11 cellular contexts compared by ENCODE assay signal in genomic region chr20:44970243-44970757, GRCh38. TPM values are rescaled to one million over a fixed set of nuclear protein-coding genes. Genes with fewer than 3 reads are reported as not detected.
DNase-seq lines count a peak whose midpoint lies in the region; ATAC-seq and TF ChIP-seq lines count a peak whose summit lies in the region.
"Had no signal": no experiment of that assay in that cellular context is flagged by ENCODE, and none has a peak within 500 bp of the region (broad histone marks: within the 10 kb centered on the region; RNA-seq: fewer than 3 reads in every experiment).

No MANE protein-coding gene starts in this region.

- H3K9me3 ChIP-seq in endodermal cell (ENCODE audit: control insufficient read depth, low read length), result no peaks in the 10 kb centered on the region
- H3K9me3 ChIP-seq: adrenal gland had no signal

- H3K4me3 Mint-ChIP-seq in activated CD4-positive, alpha-beta T cell treated with anti-CD3 and anti-CD28 coated beads, Interleukin-2, amount 10 ng/mL, durations not matched to agents 24 days and 14 days, result peak overlapping the region; percentile 91
- H3K4me3 Mint-ChIP-seq in T-helper 1 cell treated with Interleukin-12 subunit alpha and Interleukin-12 subunit beta and Interleukin-4 antibody, amounts not matched to agents 30 μg/mL and 1 μg/mL, for 36 hours, result peak overlapping the region; percentile 79
- no peak overlapping the region for H3K4me3 Mint-ChIP-seq in endodermal cell
- peak overlapping the region; percentile 83 to 98 for H3K4me3 Mint-ChIP-seq in stimulated activated naive CD8-positive, alpha-beta T cell treated with anti-CD3 and anti-CD28 coated beads, Interleukin-15, amount 100 ng/mL, for 72 hours

- no peak overlapping the region for H3K9ac ChIP-seq in endodermal cell (ENCODE audit: extremely low read depth, low read length, poor library complexity, severe bottlenecking)

- H3K27me3 Mint-ChIP-seq in activated CD4-positive, alpha-beta T cell treated with anti-CD3 and anti-CD28 coated beads, Interleukin-2, amount 10 ng/mL, durations not matched to agents 24 days and 14 days, result no peaks in the 10 kb centered on the region
- no peaks in the 10 kb centered on the region for H3K27me3 Mint-ChIP-seq in T-helper 1 cell treated with Interleukin-12 subunit alpha and Interleukin-12 subunit beta and Interleukin-4 antibody, amounts not matched to agents 30 μg/mL and 1 μg/mL, for 36 hours (ENCODE audit: low read depth)
- H3K27me3 Mint-ChIP-seq in endodermal cell (ENCODE audit: insufficient read depth), result no peaks in the 10 kb centered on the region
- no peaks in the 10 kb centered on the region for H3K27me3 Mint-ChIP-seq in stimulated activated naive CD8-positive, alpha-beta T cell treated with anti-CD3 and anti-CD28 coated beads, Interleukin-15, amount 100 ng/mL, for 72 hours

- H3K27ac Mint-ChIP-seq in activated CD4-positive, alpha-beta T cell treated with anti-CD3 and anti-CD28 coated beads, Interleukin-2, amount 10 ng/mL, durations not matched to agents 24 days and 14 days, result peak overlapping the region; percentile 94
- H3K27ac Mint-ChIP-seq in T-helper 1 cell treated with Interleukin-12 subunit alpha and Interleukin-12 subunit beta and Interleukin-4 antibody, amounts not matched to agents 30 μg/mL and 1 μg/mL, for 36 hours, result peak overlapping the region; percentile 91
- H3K27ac Mint-ChIP-seq in endodermal cell, result peak overlapping the region; percentile 68
- H3K27ac Mint-ChIP-seq in stimulated activated naive CD8-positive, alpha-beta T cell treated with anti-CD3 and anti-CD28 coated beads, Interleukin-15, amount 100 ng/mL, for 72 hours, result peak overlapping the region; percentile 97 to 98

- DNase-seq in activated CD4-positive, alpha-beta T cell treated with anti-CD3 and anti-CD28 coated beads, Interleukin-2, amount 10 ng/mL, durations not matched to agents 24 days and 14 days, result no peak
- DNase-seq in activated CD4-positive, alpha-beta T cell treated with anti-CD3 and anti-CD28 coated beads for 1 hour, result no peak
- DNase-seq in endodermal cell (no peak), EL (no peak), GM03348 (ENCODE audit: low spot score) (no peak)
- no peak for DNase-seq in stimulated activated naive CD8-positive, alpha-beta T cell treated with anti-CD3 and anti-CD28 coated beads, Interleukin-15, amount 100 ng/mL, for 72 hours
- DNase-seq: adrenal gland, left cardiac atrium, NCI-H82 had no signal

- intact Hi-C loops in activated CD4-positive, alpha-beta T cell treated with anti-CD3 and anti-CD28 coated beads, Interleukin-2, amount 10 ng/mL, durations not matched to agents 24 days and 14 days (cut with micrococcal nuclease), result loop anchor here (5.0 kb wide), 1 partner anchor 67 kb away; no protein-coding TSS in a partner anchor

- 94% methylated on average over 1 of the region's 1 CpG; no CpG with 5 or more reads in 1 of the 2 experiments for WGBS in endodermal cell (ENCODE audit: insufficient coverage in 1 of 2, insufficient read length in 1 of 2), 2 experiments

- peaks cover 8% of the 10 kb centered on the region for H3K4me1 ChIP-seq in endodermal cell (ENCODE audit: control insufficient read depth, insufficient read depth, low read length)

- TF ChIP-seq CTCF in endodermal cell (conservative IDR thresholded peaks at IDR 0.05), result no peak

- peaks cover 58% of the 10 kb centered on the region for H3K36me3 Mint-ChIP-seq in activated CD4-positive, alpha-beta T cell treated with anti-CD3 and anti-CD28 coated beads, Interleukin-2, amount 10 ng/mL, durations not matched to agents 24 days and 14 days (ENCODE audit: low read depth)
- peaks cover 51% of the 10 kb centered on the region for H3K36me3 Mint-ChIP-seq in T-helper 1 cell treated with Interleukin-12 subunit alpha and Interleukin-12 subunit beta and Interleukin-4 antibody, amounts not matched to agents 30 μg/mL and 1 μg/mL, for 36 hours (ENCODE audit: low read depth)
- peaks cover 23% of the 10 kb centered on the region for H3K36me3 Mint-ChIP-seq in endodermal cell (ENCODE audit: low read depth)

- no peaks in the 10 kb centered on the region for H3K27me3 ChIP-seq in endodermal cell (ENCODE audit: control insufficient read depth, insufficient read depth, low read length, poor library complexity, severe bottlenecking)
- H3K27me3 ChIP-seq: adrenal gland had no signal

- H3K4me3 ChIP-seq in endodermal cell (ENCODE audit: low read length), result no peak overlapping the region
- H3K4me3 ChIP-seq: adrenal gland had no signal

- H3K36me3 ChIP-seq in endodermal cell (ENCODE audit: control insufficient read depth, insufficient read depth, low read length), result peaks cover 25% of the 10 kb centered on the region

- no peaks in the 10 kb centered on the region for H3K9me3 Mint-ChIP-seq in activated CD4-positive, alpha-beta T cell treated with anti-CD3 and anti-CD28 coated beads, Interleukin-2, amount 10 ng/mL, durations not matched to agents 24 days and 14 days
- no peaks in the 10 kb centered on the region for H3K9me3 Mint-ChIP-seq in T-helper 1 cell treated with Interleukin-12 subunit alpha and Interleukin-12 subunit beta and Interleukin-4 antibody, amounts not matched to agents 30 μg/mL and 1 μg/mL, for 36 hours
- no peaks in the 10 kb centered on the region for H3K9me3 Mint-ChIP-seq in endodermal cell
- H3K9me3 Mint-ChIP-seq in stimulated activated naive CD8-positive, alpha-beta T cell treated with anti-CD3 and anti-CD28 coated beads, Interleukin-15, amount 100 ng/mL, for 72 hours, result no peaks in the 10 kb centered on the region

- no peak overlapping the region for H3K27ac ChIP-seq in endodermal cell (ENCODE audit: low read depth, low read length)

- H3K4me1 Mint-ChIP-seq in activated CD4-positive, alpha-beta T cell treated with anti-CD3 and anti-CD28 coated beads, Interleukin-2, amount 10 ng/mL, durations not matched to agents 24 days and 14 days, result peaks cover 65% of the 10 kb centered on the region
- H3K4me1 Mint-ChIP-seq in T-helper 1 cell treated with Interleukin-12 subunit alpha and Interleukin-12 subunit beta and Interleukin-4 antibody, amounts not matched to agents 30 μg/mL and 1 μg/mL, for 36 hours (ENCODE audit: low read depth), result peaks cover 53% of the 10 kb centered on the region
- peaks cover 39% of the 10 kb centered on the region for H3K4me1 Mint-ChIP-seq in endodermal cell
- H3K4me1 Mint-ChIP-seq in stimulated activated naive CD8-positive, alpha-beta T cell treated with anti-CD3 and anti-CD28 coated beads, Interleukin-15, amount 100 ng/mL, for 72 hours, result peaks cover 60% of the 10 kb centered on the region

- peak; percentile 8 for ATAC-seq in stimulated activated naive CD8-positive, alpha-beta T cell treated with anti-CD3 and anti-CD28 coated beads, Interleukin-15, amount 100 ng/mL, for 72 hours
- no peak for ATAC-seq in GM21526 (IDR thresholded peaks at IDR 0.05; ENCODE audit: low FRiP score, unreplicated experiment)
- ATAC-seq: left cardiac atrium had no signal

RNA-seq across cellular contexts. Expression of gene STK4, which starts 4.0 kb away (rescaled TPM):
- total RNA-seq in activated CD4-positive, alpha-beta T cell treated with anti-CD3 and anti-CD28 coated beads, Interleukin-2, amount 10 ng/mL, durations not matched to agents 24 days and 14 days, result 141 and 143 TPM in 2 replicates
- 10 to 100 TPM; 29.2 to 33.1 TPM for total RNA-seq in endodermal cell
- polyA plus RNA-seq in endodermal cell (2013, experiment 1 of 2), result 22.3 TPM
- polyA plus RNA-seq in endodermal cell (2013, experiment 2 of 2), result 21.1 TPM

RNA-seq across cellular contexts. Expression of gene TOMM34, which starts 10.1 kb away (rescaled TPM):
- 63.4 and 64.5 TPM in 2 replicates for total RNA-seq in activated CD4-positive, alpha-beta T cell treated with anti-CD3 and anti-CD28 coated beads, Interleukin-2, amount 10 ng/mL, durations not matched to agents 24 days and 14 days
- 10 to 100 TPM; 43.6 to 43.9 TPM for total RNA-seq in endodermal cell
- polyA plus RNA-seq in endodermal cell (2013, experiment 1 of 2), result 46.7 TPM
- 44.1 TPM for polyA plus RNA-seq in endodermal cell (2013, experiment 2 of 2)
